ENCODE assay signal across 27 cellular contexts in genomic region chr2:34050413-34050812, GRCh38.
DNase-seq lines count a peak whose midpoint lies in the region; ATAC-seq, FAIRE-seq and TF ChIP-seq lines count a peak whose summit lies in the region.
"Had no signal": no experiment of that assay in that cellular context is flagged by ENCODE, and none has a peak within 500 bp of the region (broad histone marks: within the 10 kb centered on the region; RNA-seq: fewer than 3 reads in every experiment).

No MANE protein-coding gene starts in this region.

- no peaks in the 10 kb centered on the region for H3K36me3 ChIP-seq in pancreas
- H3K36me3 ChIP-seq: BE2C; BLaER1; BLaER1 treated with 17β-estradiol and CSF1 and Interleukin-3, amounts not matched to agents 10 nM and 100 nM had no signal

- H3K4me1 ChIP-seq in pancreas = no peaks in the 10 kb centered on the region
- H3K4me1 ChIP-seq: A549; BE2C; BLaER1; BLaER1 treated with 17β-estradiol and CSF1 and Interleukin-3, amounts not matched to agents 10 nM and 100 nM; Caco-2 had no signal

- intact Hi-C loops in pancreas (cut with DNase I) = no loop called here

- H3K4me3 ChIP-seq in pancreas = no peak overlapping the region
- H3K4me3 ChIP-seq: A549; BLaER1; BLaER1 treated with 17β-estradiol and CSF1 and Interleukin-3, amounts not matched to agents 10 nM and 100 nM had no signal

- no peaks in the 10 kb centered on the region for H3K27me3 ChIP-seq in pancreas
- H3K27me3 ChIP-seq: BE2C; BLaER1; BLaER1 treated with 17β-estradiol and CSF1 and Interleukin-3, amounts not matched to agents 10 nM and 100 nM had no signal

- TF ChIP-seq CTCF in pancreas (IDR thresholded peaks at IDR 0.05) = no peak

- no peak for ATAC-seq in pancreas
- ATAC-seq: A549; CD8-positive, alpha-beta T cell had no signal

- no peak for DNase-seq in pancreas
- no peak for DNase-seq in cerebellar nuclear complex (lab: John Stamatoyannopoulos, UW)
- DNase-seq: 8988T; AML-193; BE2C; C1 segment of cervical spinal cord; Caco-2; Calu3; CD4-positive, alpha-beta memory T cell; CD4-positive, alpha-beta T cell; CD4-positive, CD25-positive, alpha-beta regulatory T cell; CD8-positive, alpha-beta memory T cell; CD8-positive, alpha-beta T cell; COR-L47; DMS 273 treated with DMSO at 0.1 percent for 48 hours; DMS153; DMS53; DMS79; DMS79 treated with DMSO at 0.1 percent for 48 hours; DND-41 had no signal

- peak; percentile 37 for FAIRE-seq in pancreas (lab: Jason Lieb, UNC)
- FAIRE-seq: A204.1, A549, D721Med had no signal

- no peaks in the 10 kb centered on the region for H3K9me3 ChIP-seq in pancreas
- H3K9me3 ChIP-seq: A549; BE2C; BLaER1; BLaER1 treated with 17β-estradiol and CSF1 and Interleukin-3, amounts not matched to agents 10 nM and 100 nM; Caco-2 had no signal

- no peak overlapping the region for H3K27ac ChIP-seq in pancreas
- H3K27ac ChIP-seq: 22Rv1; A549; BLaER1; BLaER1 treated with 17β-estradiol and CSF1 and Interleukin-3, amounts not matched to agents 10 nM and 100 nM; C4-2B had no signal
